Comparison of ENCODE assay signal across 11 cellular contexts in genomic region chr2:37586663-37587409, GRCh38.
DNase-seq lines count a peak whose midpoint lies in the region; ATAC-seq, FAIRE-seq and TF ChIP-seq lines count a peak whose summit lies in the region.
"Had no signal": no experiment of that assay in that cellular context is flagged by ENCODE, and none has a peak within 500 bp of the region (broad histone marks: within the 10 kb centered on the region; RNA-seq: fewer than 3 reads in every experiment).

No MANE protein-coding gene starts in this region.

- no peak for ATAC-seq in gastrocnemius medialis
- ATAC-seq in sciatic nerve: no peak
- ATAC-seq in stimulated activated naive B cell treated with anti-CD40 and anti-IgM and Interleukin-4, amounts not matched to agents 10 μg/mL and 1 μg/mL and 100 μg/mL, for 72 hours (replicated peaks): no peak

- H3K4me1 Mint-ChIP-seq in stimulated activated naive B cell treated with anti-CD40 and anti-IgM and Interleukin-4, amounts not matched to agents 10 μg/mL and 1 μg/mL and 100 μg/mL, for 72 hours: peaks cover 11 to 19% of the 10 kb centered on the region in 2 donors

- H3K27me3 ChIP-seq in SJSA1 (replicated peaks) (no peaks in the 10 kb centered on the region), gastrocnemius medialis (no peaks in the 10 kb centered on the region)
- H3K27me3 ChIP-seq in effector memory CD4-positive, alpha-beta T cell (replicated peaks; ENCODE audit: control insufficient read depth, insufficient read depth, low read length, poor library complexity, severe bottlenecking): no peaks in the 10 kb centered on the region

- H3K27ac Mint-ChIP-seq in stimulated activated naive B cell treated with anti-CD40 and anti-IgM and Interleukin-4, amounts not matched to agents 10 μg/mL and 1 μg/mL and 100 μg/mL, for 72 hours: no peak overlapping the region
- H3K27ac Mint-ChIP-seq: naive B cell had no signal

- no peaks in the 10 kb centered on the region for H3K9me3 Mint-ChIP-seq in stimulated activated naive B cell treated with anti-CD40 and anti-IgM and Interleukin-4, amounts not matched to agents 10 μg/mL and 1 μg/mL and 100 μg/mL, for 72 hours

- FAIRE-seq in GM12891 (lab: Jason Lieb, UNC): peak; percentile 45
- FAIRE-seq: G401.6 had no signal

- H3K27me3 Mint-ChIP-seq in stimulated activated naive B cell treated with anti-CD40 and anti-IgM and Interleukin-4, amounts not matched to agents 10 μg/mL and 1 μg/mL and 100 μg/mL, for 72 hours: peaks cover 5 to 11% of the 10 kb centered on the region in 2 donors

- H3K36me3 ChIP-seq in SJSA1: no peaks in the 10 kb centered on the region
- no peaks in the 10 kb centered on the region for H3K36me3 ChIP-seq in effector memory CD4-positive, alpha-beta T cell (ENCODE audit: control insufficient read depth, insufficient read depth, low read length)
- H3K36me3 ChIP-seq in gastrocnemius medialis: no peaks in the 10 kb centered on the region

- H3K9me3 ChIP-seq in SJSA1 (replicated peaks) (no peaks in the 10 kb centered on the region), gastrocnemius medialis (no peaks in the 10 kb centered on the region)
- H3K9me3 ChIP-seq in effector memory CD4-positive, alpha-beta T cell (ENCODE audit: control insufficient read depth, low read length): no peaks in the 10 kb centered on the region

- H3K4me3 ChIP-seq in SJSA1 (no peak overlapping the region), gastrocnemius medialis (no peak overlapping the region)
- no peak overlapping the region for H3K4me3 ChIP-seq in effector memory CD4-positive, alpha-beta T cell (ENCODE audit: insufficient read depth, low read depth, low read length, poor library complexity, severe bottlenecking)

- in situ Hi-C loops in gastrocnemius medialis (cut with MboI; ENCODE audit: low sequenced_read_pairs in 4 of 4): no loop called here

- no peak for TF ChIP-seq POLR2A in GM12891 (IDR thresholded peaks at IDR 0.05; ENCODE audit: low read depth, low read length)
- no peak for TF ChIP-seq POLR2A in gastrocnemius medialis (IDR thresholded peaks at IDR 0.05)

- H3K4me1 ChIP-seq in SJSA1 (replicated peaks): peaks cover 82% of the 10 kb centered on the region
- H3K4me1 ChIP-seq in effector memory CD4-positive, alpha-beta T cell (ENCODE audit: control insufficient read depth, insufficient read depth, low read length, poor library complexity, severe bottlenecking): peaks cover 66% of the 10 kb centered on the region
- H3K4me1 ChIP-seq in gastrocnemius medialis: peaks cover 69 to 72% of the 10 kb centered on the region in 2 donors

- DNase-seq in GM12891 (ENCODE audit: insufficient read length, low spot score) (no peak), SJSA1 (ENCODE audit: low read depth in 1 of 2, low spot score in 2 of 2) (peak in 1 of 2 experiments; percentile 35), gastrocnemius medialis (no peak), GM19240 (ENCODE audit: insufficient read length, low spot score) (no peak), sciatic nerve (ENCODE audit: low spot score) (no peak), NCI-H1105 (lab: John Stamatoyannopoulos, UW) (no peak)
- DNase-seq in effector memory CD4-positive, alpha-beta T cell: no peak
- no peak for DNase-seq in stimulated activated naive B cell treated with anti-CD40 and anti-IgM and Interleukin-4, amounts not matched to agents 10 μg/mL and 1 μg/mL and 100 μg/mL, for 72 hours
- DNase-seq: naive B cell, NCI-H1417 had no signal

- peak overlapping the region; percentile 29 for H3K27ac ChIP-seq in SJSA1
- H3K27ac ChIP-seq in effector memory CD4-positive, alpha-beta T cell (ENCODE audit: insufficient read depth, low read length, poor library complexity, severe bottlenecking): peak overlapping the region; percentile 75
- H3K27ac ChIP-seq in gastrocnemius medialis: peak overlapping the region; percentile 76 to 87 (median 85)

- intact Hi-C loops in gastrocnemius medialis (cut with DNase I; ENCODE audit: low total_unique reads) (loop anchor here (5.0 kb wide), 2 partner anchors 65 to 240 kb away; no protein-coding TSS in a partner anchor), sciatic nerve (cut with DNase I) (no loop called here)

- no peak for TF ChIP-seq CTCF in gastrocnemius medialis (IDR thresholded peaks at IDR 0.05 in 4 of 5, conservative IDR thresholded peaks at IDR 0.05 in 1 of 5)

- H3K36me3 Mint-ChIP-seq in stimulated activated naive B cell treated with anti-CD40 and anti-IgM and Interleukin-4, amounts not matched to agents 10 μg/mL and 1 μg/mL and 100 μg/mL, for 72 hours: no peaks in the 10 kb centered on the region
- H3K36me3 Mint-ChIP-seq: naive B cell had no signal

- H3K4me3 Mint-ChIP-seq in stimulated activated naive B cell treated with anti-CD40 and anti-IgM and Interleukin-4, amounts not matched to agents 10 μg/mL and 1 μg/mL and 100 μg/mL, for 72 hours: no peak overlapping the region
- H3K4me3 Mint-ChIP-seq: naive B cell had no signal

TF ChIP-seq in GM12891, 5 proteins besides CTCF, POLR2A, EP300 and RAD21:
- no peak for TF ChIP-seq POU2F2 (IDR thresholded peaks at IDR 0.05; ENCODE audit: low read depth, low read length)
- TF ChIP-seq TAF1 (IDR thresholded peaks at IDR 0.05; ENCODE audit: low read depth, low read length): no peak
- TF ChIP-seq POLR2AphosphoS5 (IDR thresholded peaks at IDR 0.05; ENCODE audit: low read depth, low read length): no peak
- TF ChIP-seq PAX5 (IDR thresholded peaks at IDR 0.05; ENCODE audit: insufficient read depth, low read length, severe bottlenecking): no peak
- no peak for TF ChIP-seq SPI1 (IDR thresholded peaks at IDR 0.05; ENCODE audit: low read depth, low read length)

Comparison
In these comparisons a context has a peak if more than half of its experiments do, and no peak if none do; other contexts are left out.
1. H3K27ac ChIP-seq: peak in every context shown above with its lines; median percentile 85 in gastrocnemius medialis; 75 in effector memory CD4-positive, alpha-beta T cell; 29 in SJSA1.